6 cellular contexts compared by ENCODE assay signal in the genomic region with DNA sequence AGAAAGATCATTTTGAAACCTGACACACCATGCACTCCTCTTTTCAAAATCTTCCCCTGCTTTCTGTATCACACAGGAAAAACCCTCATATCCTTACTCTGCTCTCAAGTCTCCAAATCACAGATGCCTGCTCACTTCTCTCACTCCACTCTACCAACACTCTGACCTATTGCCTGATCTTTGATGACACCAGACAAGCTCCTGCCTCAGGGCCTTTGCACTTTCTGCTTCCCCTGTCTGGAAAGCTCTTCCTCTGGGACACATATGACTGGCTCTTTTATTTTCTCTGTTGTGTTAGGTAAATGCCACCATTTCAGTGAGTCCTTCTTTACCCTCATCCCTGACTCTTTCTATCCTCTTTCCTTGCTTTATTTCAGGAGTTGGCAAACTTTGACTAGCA.
"Had no signal": no experiment of that assay in that cellular context is flagged by ENCODE, and none has a peak within 500 bp of the region (broad histone marks: within the 10 kb centered on the region; RNA-seq: fewer than 3 reads in every experiment).

No MANE protein-coding gene starts in this region.

- H3K4me2 ChIP-seq: KMS-11 had no signal

- H3K27ac ChIP-seq: HL-60, KMS-11 had no signal

- DNase-seq: IMR-90, KBM-7, KG1 had no signal

- H3K9ac ChIP-seq: KMS-11 had no signal

- FAIRE-seq: HTR-8/SVneo had no signal
